Comparison of ENCODE assay signal across 7 cellular contexts in the genomic region with DNA sequence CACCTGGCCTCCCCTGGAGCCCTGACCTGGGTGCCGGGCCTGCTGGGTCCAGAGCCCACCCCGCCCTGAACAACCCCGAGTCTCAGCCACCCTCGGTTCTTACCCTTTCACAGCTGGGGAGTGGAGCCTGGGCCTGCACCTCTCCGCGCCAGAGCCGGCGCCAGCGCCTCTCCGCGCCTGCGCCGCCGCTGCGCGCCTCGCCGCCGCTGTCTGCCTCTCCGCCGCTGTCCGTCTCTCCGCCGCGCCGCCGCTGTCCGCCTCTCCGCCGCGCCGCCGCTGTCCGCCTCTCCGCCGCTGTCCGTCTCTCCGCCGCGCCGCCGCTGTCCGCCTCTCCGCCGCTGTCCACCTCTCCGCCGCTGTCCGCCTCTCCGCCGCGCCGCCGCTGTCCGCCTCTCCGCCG.
DNase-seq lines count a peak whose midpoint lies in the region; TF ChIP-seq lines count a peak whose summit lies in the region.
"Not testable (repeated sequence)": the region's sequence is repeated elsewhere in the genome, so short reads cannot be mapped to it uniquely, and the experiment has no call there.

No MANE protein-coding gene starts in this region.

- not testable (repeated sequence) for H3K9me3 Mint-ChIP-seq in endodermal cell; nephron; osteocyte (ENCODE audit: unreplicated experiment)

- 0% methylated on average over 18 of the region's 56 CpGs; no CpG with 5 or more reads in 1 of the 2 experiments for WGBS in endodermal cell (ENCODE audit: insufficient coverage in 1 of 2, insufficient read length in 1 of 2), 2 experiments

- H3K4me1 ChIP-seq in HUES6 (ENCODE audit: control insufficient read depth, insufficient read depth, low read length); endodermal cell (ENCODE audit: control insufficient read depth, insufficient read depth, low read length): not testable (repeated sequence)

- not testable (repeated sequence) for H3K9ac ChIP-seq in HUES6 (ENCODE audit: low read length); endodermal cell (ENCODE audit: extremely low read depth, low read length, poor library complexity, severe bottlenecking)

- not testable (repeated sequence) for H3K27me3 Mint-ChIP-seq in endodermal cell (ENCODE audit: insufficient read depth); nephron (ENCODE audit: low read depth); osteocyte (ENCODE audit: unreplicated experiment)

- H3K36me3 Mint-ChIP-seq in endodermal cell (ENCODE audit: low read depth); nephron (ENCODE audit: low read depth); osteocyte (ENCODE audit: unreplicated experiment): not testable (repeated sequence)

- not testable (repeated sequence) for H3K4me1 Mint-ChIP-seq in endodermal cell
- H3K4me1 Mint-ChIP-seq in nephron = peaks cover 10% of the 10 kb centered on the region
- H3K4me1 Mint-ChIP-seq in osteocyte (ENCODE audit: unreplicated experiment) = peaks cover 14% of the 10 kb centered on the region

- not testable (repeated sequence) for TF ChIP-seq CTCF in endodermal cell (conservative IDR thresholded peaks at IDR 0.05); nephron (IDR thresholded peaks at IDR 0.05; ENCODE audit: unreplicated experiment in 3 of 3); osteocyte (IDR thresholded peaks at IDR 0.05)

- H3K4me3 Mint-ChIP-seq in endodermal cell = peak overlapping the region; percentile 59
- H3K4me3 Mint-ChIP-seq in nephron = peak overlapping the region; percentile 90 to 96 (median 90)
- H3K4me3 Mint-ChIP-seq in osteocyte (ENCODE audit: unreplicated experiment) = peak overlapping the region; percentile 71

- H3K27ac Mint-ChIP-seq in endodermal cell = not testable (repeated sequence)
- H3K27ac Mint-ChIP-seq in nephron = peak overlapping the region in 1 of 3 experiments; percentile 90
- peak overlapping the region; percentile 50 for H3K27ac Mint-ChIP-seq in osteocyte (ENCODE audit: unreplicated experiment)

- not testable (repeated sequence) for H3K27ac ChIP-seq in HUES6 (ENCODE audit: low read depth, low read length); endodermal cell (ENCODE audit: low read depth, low read length)

- not testable (repeated sequence) for H3K9me3 ChIP-seq in HUES6 (ENCODE audit: control insufficient read depth, insufficient read depth, low read depth, low read length); endodermal cell (ENCODE audit: control insufficient read depth, low read length)

- not testable (repeated sequence) for H3K27me3 ChIP-seq in HUES6 (ENCODE audit: control insufficient read depth, insufficient read depth, low read length); endodermal cell (ENCODE audit: control insufficient read depth, insufficient read depth, low read length, poor library complexity, severe bottlenecking)

- not testable (repeated sequence) for H3K36me3 ChIP-seq in HUES6 (ENCODE audit: control insufficient read depth, insufficient read depth, low read length); endodermal cell (ENCODE audit: control insufficient read depth, insufficient read depth, low read length)

- H3K4me3 ChIP-seq in HUES6 (ENCODE audit: low read depth, low read length) = peak overlapping the region; percentile 23; the same call in 1 of the 2 replicates
- not testable (repeated sequence) for H3K4me3 ChIP-seq in endodermal cell (ENCODE audit: low read length)

- DNase-seq in ELF-1 (ENCODE audit: low read depth, low spot score) = peak; percentile 4
- peak; percentile 24 for DNase-seq in astrocyte of the hippocampus (ENCODE audit: low read depth, low spot score)
- DNase-seq in endodermal cell = peak; percentile 39
- DNase-seq in islet precursor cell = peak; percentile 24
- not testable (repeated sequence) for DNase-seq in osteocyte (ENCODE audit: extremely low spot score, unreplicated experiment)
